1 cellular context compared by ENCODE assay signal in the genomic region with DNA sequence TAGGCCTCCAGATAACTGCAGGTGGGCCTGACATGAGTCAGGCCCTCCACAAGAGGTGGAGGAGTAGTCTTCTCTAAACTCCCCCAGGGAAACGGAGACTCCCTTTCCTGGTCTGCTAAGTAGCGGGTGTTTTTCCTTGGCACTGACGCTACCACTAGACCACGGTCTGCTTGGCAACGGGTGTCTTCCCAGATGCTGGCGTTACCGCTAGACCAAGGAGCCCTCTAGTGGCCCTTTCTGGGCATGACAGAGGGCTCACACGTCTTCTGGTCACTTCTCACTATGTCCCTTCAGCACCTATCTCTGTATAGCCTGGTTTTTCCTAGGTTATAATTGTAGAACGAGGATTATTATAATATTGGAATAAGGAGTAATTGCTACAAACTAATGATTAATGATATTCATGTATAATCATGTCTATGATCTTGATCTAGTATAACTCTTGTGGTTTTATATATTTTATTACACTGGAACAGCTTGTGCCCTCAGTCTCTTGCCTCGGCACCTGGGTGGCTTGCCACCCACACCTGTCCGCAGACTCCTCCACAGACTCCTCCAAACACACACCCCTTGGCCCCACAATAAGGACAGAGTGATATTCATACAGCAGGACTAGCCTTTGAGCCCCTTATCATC.
TF ChIP-seq lines count a peak whose summit lies in the region.

No MANE protein-coding gene starts in this region.

TF ChIP-seq in IMR-90, 13 proteins besides CTCF, POLR2A, EP300 and RAD21:
- TF ChIP-seq SMC3 (IDR thresholded peaks at IDR 0.05; ENCODE audit: low read depth, low read length), result peak; percentile 43; the same call in 1 of the 2 replicates
TF ChIP-seq in IMR-90: peak in this region for 1; not testable (repeated sequence) for 12.
